In genomic region chr16:11010576-11011221, GRCh38 we compare ENCODE assay signal across 1 cellular context.
A peak's percentile ranks its signal among the peaks of the same experiment; 100 is the strongest.
TF ChIP-seq lines count a peak whose summit lies in the region.

No MANE protein-coding gene starts in this region.

TF ChIP-seq in K562, 482 proteins besides CTCF, POLR2A, EP300 and RAD21:
- TF ChIP-seq RAD51 (IDR thresholded peaks at IDR 0.05; ENCODE audit: borderline replicate concordance, low read depth) (peak; percentile 84), BHLHE40 (IDR thresholded peaks at IDR 0.05; ENCODE audit: low read length) (peak; percentile 42; the same call in 1 of the 2 replicates), COPS2 (conservative IDR thresholded peaks at IDR 0.05) (no peak), TOE1 (IDR thresholded peaks at IDR 0.05; ENCODE audit: borderline replicate concordance) (peak; percentile 91), TOE1 (CRISPR knock-in tag; IDR thresholded peaks at IDR 0.05; ENCODE audit: borderline replicate concordance, low read depth) (no peak), UBTF (IDR thresholded peaks at IDR 0.05; ENCODE audit: borderline replicate concordance in 1 of 2, low read depth in 2 of 2, low read length in 2 of 2) (no peak), CBFA2T2 (conservative IDR thresholded peaks at IDR 0.05) (0 out of 2 replicates have a peak, but pooled peaks have one; percentile 13), ELF1 (tag; IDR thresholded peaks at IDR 0.05) (no peak), JUN (IDR thresholded peaks at IDR 0.05; ENCODE audit: borderline replicate concordance, low read depth, low read length) (peak; percentile 42; the same call in 1 of the 2 replicates), JUN (CRISPR knock-in tag; IDR thresholded peaks at IDR 0.05; ENCODE audit: borderline replicate concordance) (no peak), FOXJ2 (tag; IDR thresholded peaks at IDR 0.05) (0 out of 2 replicates have a peak, but pooled peaks have one; percentile 33), FOXK2 (conservative IDR thresholded peaks at IDR 0.05 in 1 of 2, IDR thresholded peaks at IDR 0.05 in 1 of 2; ENCODE audit: low read depth in 2 of 2) (0 out of 4 replicates have a peak, but pooled peaks of 1 of the 2 experiments have one; percentile 18), USF2 (CRISPR knock-in tag; IDR thresholded peaks at IDR 0.05) (peak; percentile 41), ZNF668 (CRISPR knock-in tag; IDR thresholded peaks at IDR 0.05) (no peak), THRAP3 (IDR thresholded peaks at IDR 0.05; ENCODE audit: borderline replicate concordance) (no peak), CEBPB (tag; IDR thresholded peaks at IDR 0.05) (peak; percentile 62), ARHGAP35 (IDR thresholded peaks at IDR 0.05; ENCODE audit: partially characterized antibody) (no peak), ATF7 (IDR thresholded peaks at IDR 0.05) (peak; percentile 79), CREM (IDR thresholded peaks at IDR 0.05; ENCODE audit: low read depth) (peak; percentile 39; the same call in 1 of the 2 replicates), CEBPG (CRISPR knock-in tag; IDR thresholded peaks at IDR 0.05) (no peak), CEBPG (tag; conservative IDR thresholded peaks at IDR 0.05 in 1 of 2, IDR thresholded peaks at IDR 0.05 in 1 of 2) (peak in 1 of 2 experiments; percentile 61; a peak in 1 of 4 replicates), WHSC1 (IDR thresholded peaks at IDR 0.05; ENCODE audit: low read length) (no peak), ATF3 (IDR thresholded peaks at IDR 0.05) (peak; percentile 87), ATF3 (CRISPR knock-in tag; conservative IDR thresholded peaks at IDR 0.05) (no peak), L3MBTL2 (IDR thresholded peaks at IDR 0.05) (peak; percentile 51), JUND (IDR thresholded peaks at IDR 0.05; ENCODE audit: borderline replicate concordance, low read depth, low read length) (peak; percentile 74; the same call in 1 of the 2 replicates), JUND (tag; IDR thresholded peaks at IDR 0.05; ENCODE audit: borderline replicate concordance, low read depth, low read length) (peak; percentile 61; the same call in 1 of the 3 replicates)
- TF ChIP-seq, protein P1, sequence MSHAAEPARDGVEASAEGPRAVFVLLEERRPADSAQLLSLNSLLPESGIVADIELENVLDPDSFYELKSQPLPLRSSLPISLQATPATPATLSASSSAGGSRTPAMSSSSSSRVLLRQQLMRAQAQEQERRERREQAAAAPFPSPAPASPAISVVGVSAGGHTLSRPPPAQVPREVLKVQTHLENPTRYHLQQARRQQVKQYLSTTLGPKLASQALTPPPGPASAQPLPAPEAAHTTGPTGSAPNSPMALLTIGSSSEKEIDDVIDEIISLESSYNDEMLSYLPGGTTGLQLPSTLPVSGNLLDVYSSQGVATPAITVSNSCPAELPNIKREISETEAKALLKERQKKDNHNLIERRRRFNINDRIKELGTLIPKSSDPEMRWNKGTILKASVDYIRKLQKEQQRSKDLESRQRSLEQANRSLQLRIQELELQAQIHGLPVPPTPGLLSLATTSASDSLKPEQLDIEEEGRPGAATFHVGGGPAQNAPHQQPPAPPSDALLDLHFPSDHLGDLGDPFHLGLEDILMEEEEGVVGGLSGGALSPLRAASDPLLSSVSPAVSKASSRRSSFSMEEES (CRISPR knock-in tag; IDR thresholded peaks at IDR 0.05), result peak; percentile 91
- TF ChIP-seq, protein P2, sequence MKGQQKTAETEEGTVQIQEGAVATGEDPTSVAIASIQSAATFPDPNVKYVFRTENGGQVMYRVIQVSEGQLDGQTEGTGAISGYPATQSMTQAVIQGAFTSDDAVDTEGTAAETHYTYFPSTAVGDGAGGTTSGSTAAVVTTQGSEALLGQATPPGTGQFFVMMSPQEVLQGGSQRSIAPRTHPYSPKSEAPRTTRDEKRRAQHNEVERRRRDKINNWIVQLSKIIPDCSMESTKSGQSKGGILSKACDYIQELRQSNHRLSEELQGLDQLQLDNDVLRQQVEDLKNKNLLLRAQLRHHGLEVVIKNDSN (CRISPR knock-in tag; IDR thresholded peaks at IDR 0.05), result peak; percentile 56
TF ChIP-seq in K562: peak in this region for 17.
